ENCODE assay signal across 24 cellular contexts in the genomic region with DNA sequence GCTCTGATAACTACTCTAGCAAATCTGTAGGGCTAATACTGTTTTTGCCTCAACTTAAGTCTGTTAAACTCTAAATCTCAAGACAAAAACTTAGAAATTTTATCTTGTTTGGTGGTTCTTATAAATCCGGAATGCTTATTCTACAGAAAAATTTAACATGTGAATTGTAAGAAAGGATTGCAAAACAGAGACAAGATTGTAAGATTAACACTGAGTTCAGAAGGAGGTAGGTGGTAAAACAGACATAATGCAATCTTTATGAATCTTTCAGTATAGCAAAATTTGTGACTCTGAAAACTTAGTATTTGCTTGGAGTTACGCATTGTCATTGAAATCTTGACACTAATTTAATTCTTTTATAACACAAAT.
"Had no signal": no experiment of that assay in that cellular context is flagged by ENCODE, and none has a peak within 500 bp of the region (broad histone marks: within the 10 kb centered on the region; RNA-seq: fewer than 3 reads in every experiment).

No MANE protein-coding gene starts in this region.

- H3K4me2 ChIP-seq: neural progenitor cell had no signal

- DNase-seq: natural killer cell; occipital lobe; ovary; posterior cingulate gyrus; psoas muscle; right cardiac atrium; right lobe of liver; sigmoid colon; small intestine; stimulated activated CD4-positive, alpha-beta T cell treated with anti-CD3 and anti-CD28 coated beads, Interleukin-15, amount 100 ng/mL, for 24 hours; stimulated activated CD4-positive, alpha-beta T cell treated with anti-CD3 and anti-CD28 coated beads, Interleukin-2, amount 100 ng/mL, for 24 hours; stimulated activated CD4-positive, alpha-beta T cell treated with anti-CD3 and anti-CD28 coated beads, Interleukin-2, amount 100 ng/mL, for 48 hours; stimulated activated CD4-positive, alpha-beta T cell treated with anti-CD3 and anti-CD28 coated beads, Interleukin-4, amount 100 ng/mL, for 4 hours; stimulated activated CD8-positive, alpha-beta memory T cell treated with anti-CD3 and anti-CD28 coated beads, Interleukin-4, amount 100 ng/mL, for 48 hours; stimulated activated naive CD4-positive, alpha-beta T cell treated with Interleukin-2 at 50 U/mL for 16 hours; stomach; thyroid gland; upper lobe of left lung had no signal

- H3K4me3 ChIP-seq: neural progenitor cell, ovary, psoas muscle, right lobe of liver, sigmoid colon, stomach, thoracic aorta, thyroid gland, tibial nerve, upper lobe of left lung, vagina had no signal

- ATAC-seq: natural killer cell; psoas muscle; right cardiac atrium; right lobe of liver; stimulated activated memory B cell treated with anti-CD40 and anti-IgM and Interleukin-4, amounts not matched to agents 10 μg/mL and 1 μg/mL and 100 μg/mL, for 72 hours had no signal

- H3K27ac ChIP-seq: neural progenitor cell, ovary, parathyroid adenoma, psoas muscle, right lobe of liver, sigmoid colon, stomach, thoracic aorta, thyroid gland, tibial nerve, upper lobe of left lung, vagina had no signal

- H3K79me2 ChIP-seq: parathyroid adenoma had no signal

- H3K36me3 ChIP-seq: neural progenitor cell, ovary, thyroid gland had no signal

- H3K9me3 ChIP-seq: ovary, psoas muscle, right lobe of liver, sigmoid colon, stomach, thoracic aorta, thyroid gland, tibial nerve, upper lobe of left lung, vagina had no signal

- H3K4me1 ChIP-seq: neural progenitor cell, parathyroid adenoma, psoas muscle, right lobe of liver, sigmoid colon, stomach, thyroid gland, upper lobe of left lung, vagina had no signal

- H3K9ac ChIP-seq: neural progenitor cell, parathyroid adenoma had no signal

- H2AFZ ChIP-seq: neural progenitor cell, parathyroid adenoma had no signal

- H3K27me3 ChIP-seq: neural progenitor cell, ovary, right lobe of liver, sigmoid colon, stomach, thyroid gland, tibial nerve, upper lobe of left lung, vagina had no signal
